Comparison of ENCODE assay signal across 6 cellular contexts in the genomic region with DNA sequence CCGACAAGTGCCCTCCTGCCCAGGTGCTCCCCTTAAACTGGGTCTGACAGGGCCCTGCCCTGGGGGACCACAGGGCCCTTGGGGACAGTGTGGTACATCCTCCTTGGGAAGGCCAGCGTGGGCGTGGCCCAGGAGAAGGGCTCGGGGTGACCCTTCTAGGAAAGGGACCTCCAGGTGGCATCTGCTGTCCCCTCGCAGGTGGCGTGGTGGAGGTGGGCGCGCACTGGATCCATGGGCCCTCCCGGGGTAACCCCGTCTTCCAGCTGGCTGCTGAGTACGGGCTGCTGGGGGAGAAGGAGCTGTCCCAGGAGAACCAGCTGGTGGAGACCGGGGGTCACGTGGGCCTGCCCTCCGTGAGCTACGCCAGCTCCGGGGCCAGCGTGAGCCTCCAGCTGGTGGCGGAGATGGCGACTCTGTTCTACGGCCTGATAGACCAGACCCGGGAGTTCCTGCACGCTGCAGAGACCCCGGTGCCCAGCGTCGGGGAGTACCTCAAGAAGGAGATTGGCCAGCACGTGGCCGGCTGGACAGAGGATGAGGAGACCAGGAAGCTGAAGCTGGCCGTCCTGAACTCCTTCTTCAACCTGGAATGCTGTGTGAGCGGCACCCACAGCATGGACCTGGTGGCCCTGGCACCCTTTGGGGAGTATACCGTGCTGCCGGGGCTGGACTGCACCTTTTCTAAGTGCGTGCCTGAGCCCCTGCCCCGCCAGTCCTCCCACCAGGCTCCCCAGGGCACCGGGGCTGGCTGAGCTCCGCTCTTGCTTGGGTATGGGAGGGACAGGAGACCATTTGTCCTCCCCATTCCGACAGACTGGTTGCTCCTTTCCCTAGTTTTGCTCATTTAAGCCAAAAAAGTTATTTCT. TPM values are rescaled to one million over a fixed set of nuclear protein-coding genes. Genes with fewer than 3 reads are reported as not detected.
DNase-seq lines count a peak whose midpoint lies in the region; ATAC-seq and TF ChIP-seq lines count a peak whose summit lies in the region.

No MANE protein-coding gene starts in this region.

- intact Hi-C loops in posterior vena cava (cut with DNase I): no loop called here

- POLR2A ChIA-PET in SK-N-SH (lab: Yijun Ruan, JAX): no interaction called here

- H3K4me2 ChIP-seq in SK-N-SH: peak overlapping the region; percentile 84

- ATAC-seq in SK-N-SH treated with all-trans-retinoic acid at 6 μM for 48 hours: no peak
- no peak for ATAC-seq in thoracic aorta (ENCODE audit: insufficient number of reproducible peaks, low FRiP score, low read depth)

- H3K9me3 ChIP-seq in SK-N-SH (no peaks in the 10 kb centered on the region), cardiac muscle cell (ENCODE audit: low read depth) (no peaks in the 10 kb centered on the region), thoracic aorta (no peaks in the 10 kb centered on the region)

- H3K9ac ChIP-seq in SK-N-SH: peak overlapping the region; percentile 53; the same call in 1 of the 2 replicates

- no peak overlapping the region for H2AFZ ChIP-seq in SK-N-SH (ENCODE audit: low read depth)

- H3K4me1 ChIP-seq in SK-N-SH (ENCODE audit: control insufficient read depth in 1 of 2, insufficient read depth in 2 of 2, low read depth in 1 of 2, low read length in 1 of 2): peaks cover 0 to 15% of the 10 kb centered on the region in 2 experiments; a peak in 1 of 4 replicates
- no peaks in the 10 kb centered on the region for H3K4me1 ChIP-seq in cardiac muscle cell (ENCODE audit: low read depth)
- peaks cover 7 to 24% of the 10 kb centered on the region in 2 donors for H3K4me1 ChIP-seq in thoracic aorta (ENCODE audit: control insufficient read depth in 1 of 2, low read depth in 2 of 2)

- TF ChIP-seq EP300 in SK-N-SH (IDR thresholded peaks at IDR 0.05; ENCODE audit: borderline replicate concordance in 1 of 2, low read depth in 1 of 2, low read length in 1 of 2): no peak

- TF ChIP-seq RAD21 in SK-N-SH (IDR thresholded peaks at IDR 0.05; ENCODE audit: low read length): no peak

- H3K27ac ChIP-seq in SK-N-SH (ENCODE audit: low read depth in 2 of 2, low read length in 1 of 2): no peak overlapping the region
- H3K27ac ChIP-seq in cardiac muscle cell: no peak overlapping the region
- H3K27ac ChIP-seq in thoracic aorta: peak overlapping the region; percentile 45 to 56

- no peak for DNase-seq in SK-N-SH
- DNase-seq in cardiac muscle cell (ENCODE audit: low read depth in 1 of 2, low spot score in 1 of 2): no peak
- DNase-seq in thoracic aorta (ENCODE audit: low spot score): no peak
- DNase-seq in HUDEP-2 (lab: John Stamatoyannopoulos, UW; ENCODE audit: unreplicated experiment in 76 of 76): no peak
- DNase-seq in posterior vena cava (ENCODE audit: low spot score): no peak

- CTCF ChIA-PET in SK-N-SH (lab: Yijun Ruan, JAX): interaction anchor here (1.1 kb wide), 1 partner anchor 51 kb away, joined by 4 read pairs; no protein-coding TSS in a partner anchor

- TF ChIP-seq CTCF in SK-N-SH (IDR thresholded peaks at IDR 0.05) (no peak), cardiac muscle cell (IDR thresholded peaks at IDR 0.05; ENCODE audit: low read depth, low read length) (no peak), thoracic aorta (IDR thresholded peaks at IDR 0.05) (no peak)

- no peaks in the 10 kb centered on the region for H3F3A ChIP-seq in SK-N-SH (replicated peaks; ENCODE audit: insufficient read depth)

- H3K4me3 ChIP-seq in SK-N-SH (ENCODE audit: low read depth in 2 of 2, low read length in 1 of 2) (peak overlapping the region; percentile 59 to 69), cardiac muscle cell (peak overlapping the region; percentile 80), thoracic aorta (peak overlapping the region; percentile 91)

- no peaks in the 10 kb centered on the region for H3K36me3 ChIP-seq in SK-N-SH (replicated peaks in 1 of 2; ENCODE audit: control insufficient read depth in 1 of 2, insufficient read depth in 2 of 2, low read length in 1 of 2)
- H3K36me3 ChIP-seq in cardiac muscle cell: no peaks in the 10 kb centered on the region
- H3K36me3 ChIP-seq in thoracic aorta: no peaks in the 10 kb centered on the region

- no peaks in the 10 kb centered on the region for H3K9me2 ChIP-seq in SK-N-SH

- no peaks in the 10 kb centered on the region for H4K20me1 ChIP-seq in SK-N-SH (ENCODE audit: insufficient read depth)

- no peaks in the 10 kb centered on the region for H3K79me2 ChIP-seq in SK-N-SH (ENCODE audit: insufficient read depth)

- H3K27me3 ChIP-seq in SK-N-SH (ENCODE audit: insufficient read depth) (no peaks in the 10 kb centered on the region), cardiac muscle cell (peaks cover 19% of the 10 kb centered on the region), thoracic aorta (replicated peaks; ENCODE audit: insufficient read depth) (no peaks in the 10 kb centered on the region)

- WGBS in SK-N-SH (ENCODE audit: low lambda C conversion rate): 96% methylated on average over 16 of the region's 36 CpGs

TF ChIP-seq in SK-N-SH, 30 proteins besides CTCF, POLR2A, EP300 and RAD21 (continues in another document):
- TF ChIP-seq FOXJ3 (CRISPR knock-in tag; IDR thresholded peaks at IDR 0.05) (no peak), RCOR1 (IDR thresholded peaks at IDR 0.05; ENCODE audit: low read length) (no peak)
- TF ChIP-seq, protein P1, sequence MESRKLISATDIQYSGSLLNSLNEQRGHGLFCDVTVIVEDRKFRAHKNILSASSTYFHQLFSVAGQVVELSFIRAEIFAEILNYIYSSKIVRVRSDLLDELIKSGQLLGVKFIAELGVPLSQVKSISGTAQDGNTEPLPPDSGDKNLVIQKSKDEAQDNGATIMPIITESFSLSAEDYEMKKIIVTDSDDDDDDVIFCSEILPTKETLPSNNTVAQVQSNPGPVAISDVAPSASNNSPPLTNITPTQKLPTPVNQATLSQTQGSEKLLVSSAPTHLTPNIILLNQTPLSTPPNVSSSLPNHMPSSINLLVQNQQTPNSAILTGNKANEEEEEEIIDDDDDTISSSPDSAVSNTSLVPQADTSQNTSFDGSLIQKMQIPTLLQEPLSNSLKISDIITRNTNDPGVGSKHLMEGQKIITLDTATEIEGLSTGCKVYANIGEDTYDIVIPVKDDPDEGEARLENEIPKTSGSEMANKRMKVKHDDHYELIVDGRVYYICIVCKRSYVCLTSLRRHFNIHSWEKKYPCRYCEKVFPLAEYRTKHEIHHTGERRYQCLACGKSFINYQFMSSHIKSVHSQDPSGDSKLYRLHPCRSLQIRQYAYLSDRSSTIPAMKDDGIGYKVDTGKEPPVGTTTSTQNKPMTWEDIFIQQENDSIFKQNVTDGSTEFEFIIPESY (IDR thresholded peaks at IDR 0.05; ENCODE audit: borderline replicate concordance, low read depth): no peak

TF ChIP-seq in SK-N-SH treated with all-trans-retinoic acid at 6 μM for 48 hours, 23 proteins besides CTCF, POLR2A, EP300 and RAD21 (continues in another document):
- TF ChIP-seq, protein P2, sequence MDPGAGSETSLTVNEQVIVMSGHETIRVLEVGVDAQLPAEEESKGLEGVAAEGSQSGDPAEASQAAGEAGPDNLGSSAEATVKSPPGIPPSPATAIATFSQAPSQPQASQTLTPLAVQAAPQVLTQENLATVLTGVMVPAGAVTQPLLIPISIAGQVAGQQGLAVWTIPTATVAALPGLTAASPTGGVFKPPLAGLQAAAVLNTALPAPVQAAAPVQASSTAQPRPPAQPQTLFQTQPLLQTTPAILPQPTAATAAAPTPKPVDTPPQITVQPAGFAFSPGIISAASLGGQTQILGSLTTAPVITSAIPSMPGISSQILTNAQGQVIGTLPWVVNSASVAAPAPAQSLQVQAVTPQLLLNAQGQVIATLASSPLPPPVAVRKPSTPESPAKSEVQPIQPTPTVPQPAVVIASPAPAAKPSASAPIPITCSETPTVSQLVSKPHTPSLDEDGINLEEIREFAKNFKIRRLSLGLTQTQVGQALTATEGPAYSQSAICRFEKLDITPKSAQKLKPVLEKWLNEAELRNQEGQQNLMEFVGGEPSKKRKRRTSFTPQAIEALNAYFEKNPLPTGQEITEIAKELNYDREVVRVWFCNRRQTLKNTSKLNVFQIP (CRISPR knock-in tag; IDR thresholded peaks at IDR 0.05; ENCODE audit: borderline replicate concordance, low read depth): no peak
- TF ChIP-seq SNAI2 (CRISPR knock-in tag; IDR thresholded peaks at IDR 0.05): no peak
- TF ChIP-seq ARNTL (CRISPR knock-in tag; IDR thresholded peaks at IDR 0.05; ENCODE audit: borderline replicate concordance, low read depth): no peak
- no peak for TF ChIP-seq TOX (CRISPR knock-in tag; IDR thresholded peaks at IDR 0.05; ENCODE audit: borderline replicate concordance)
- TF ChIP-seq ZNF565 (CRISPR knock-in tag; conservative IDR thresholded peaks at IDR 0.05; ENCODE audit: low read depth): no peak
- no peak for TF ChIP-seq GLIS3 (CRISPR knock-in tag; IDR thresholded peaks at IDR 0.05)

RNA-seq across cellular contexts. Expression of a gene that starts 1.0 kb away (rescaled TPM):
- polyA plus RNA-seq in SK-N-SH (2012; rRNA removed) (6.2 and 6.6 TPM in 2 replicates), cardiac muscle cell (18.2 and 20.1 TPM in 2 replicates)
- polyA plus RNA-seq in SK-N-SH (2012; cell fraction: cytosol; rRNA removed): 3.1 and 5.0 TPM in 2 replicates
- polyA plus RNA-seq in SK-N-SH (2012; cell fraction: nucleus; rRNA removed): 12.6 and 16.0 TPM in 2 replicates
- total RNA-seq in cardiac muscle cell (14.8 and 15.8 TPM in 2 replicates), thoracic aorta (1 to 10 TPM; 7.0 to 9.1 TPM), posterior vena cava (1 to 10 TPM; 2.8 to 3.5 TPM)

RNA-seq across cellular contexts. Expression of a gene that starts 6.9 kb away (rescaled TPM):
- polyA plus RNA-seq in SK-N-SH (2012; rRNA removed) (72.1 and 97.8 TPM in 2 replicates), cardiac muscle cell (184 and 243 TPM in 2 replicates)
- 77.3 and 91.6 TPM in 2 replicates for polyA plus RNA-seq in SK-N-SH (2012; cell fraction: cytosol; rRNA removed)
- polyA plus RNA-seq in SK-N-SH (2012; cell fraction: nucleus; rRNA removed): 58.6 and 68.8 TPM in 2 replicates
- total RNA-seq in cardiac muscle cell (111 and 159 TPM in 2 replicates), thoracic aorta (10 to 100 TPM; 27.5 to 64.6 TPM), posterior vena cava (10 to 100 TPM; 38.8 to 47.3 TPM)

RNA-seq across cellular contexts. Expression of a gene that starts 13.9 kb away (rescaled TPM):
- 86.4 and 90.7 TPM in 2 replicates for polyA plus RNA-seq in SK-N-SH (2012; rRNA removed)
- polyA plus RNA-seq in SK-N-SH (2012; cell fraction: cytosol; rRNA removed): 37.8 and 49.0 TPM in 2 replicates
- 284 and 357 TPM in 2 replicates for polyA plus RNA-seq in SK-N-SH (2012; cell fraction: nucleus; rRNA removed)
- 35.3 and 65.1 TPM in 2 replicates for total RNA-seq in cardiac muscle cell
- polyA plus RNA-seq in cardiac muscle cell: 83.1 and 123 TPM in 2 replicates
- 10 to 100 TPM; 18.0 to 18.6 TPM for total RNA-seq in thoracic aorta
- total RNA-seq in posterior vena cava: 10 to 100 TPM; 24.5 to 25.6 TPM

RNA-seq across cellular contexts. Expression of a gene that starts 22.2 kb away (rescaled TPM):
- 25.3 and 32.5 TPM in 2 replicates for polyA plus RNA-seq in SK-N-SH (2012; rRNA removed)
- polyA plus RNA-seq in SK-N-SH (2012; cell fraction: cytosol; rRNA removed): 18.1 and 23.5 TPM in 2 replicates
- 20.0 and 23.3 TPM in 2 replicates for polyA plus RNA-seq in SK-N-SH (2012; cell fraction: nucleus; rRNA removed)
- total RNA-seq in cardiac muscle cell: 20.0 and 58.1 TPM in 2 replicates
- polyA plus RNA-seq in cardiac muscle cell: 22.1 and 68.5 TPM in 2 replicates
- total RNA-seq in thoracic aorta: 10 to 100 TPM; 13.1 to 26.1 TPM
- 10 to 100 TPM; 13.8 to 17.6 TPM for total RNA-seq in posterior vena cava

RNA-seq across cellular contexts. Expression of a gene that starts 32.9 kb away (rescaled TPM):
- 1.9 and 2.3 TPM in 2 replicates for polyA plus RNA-seq in SK-N-SH (2012; rRNA removed)
- 0.72 and 1.1 TPM in 2 replicates for polyA plus RNA-seq in SK-N-SH (2012; cell fraction: cytosol; rRNA removed)
- 0.52 and 0.54 TPM in 2 replicates for polyA plus RNA-seq in SK-N-SH (2012; cell fraction: nucleus; rRNA removed)
- total RNA-seq in cardiac muscle cell: 0.35 and 2.3 TPM in 2 replicates
- 1.6 and 3.5 TPM in 2 replicates for polyA plus RNA-seq in cardiac muscle cell
- total RNA-seq in thoracic aorta: not detected
- not detected for total RNA-seq in posterior vena cava

Comparison
In these comparisons a context has a peak if more than half of its experiments do, and no peak if none do; other contexts are left out.
1. H3K27ac ChIP-seq: peak in thoracic aorta (2 of 2); none in SK-N-SH (0 of 2) and cardiac muscle cell (single experiment).
2. Peak in every context shown above with its lines, with median percentiles within 50 percentile points of each other: H3K4me3 ChIP-seq.